In genomic region chr3:68271145-68271544, GRCh38 we compare ENCODE assay signal across 19 cellular contexts.
DNase-seq lines count a peak whose midpoint lies in the region; FAIRE-seq and TF ChIP-seq lines count a peak whose summit lies in the region.
"Had no signal": no experiment of that assay in that cellular context is flagged by ENCODE, and none has a peak within 500 bp of the region (broad histone marks: within the 10 kb centered on the region; RNA-seq: fewer than 3 reads in every experiment).

No MANE protein-coding gene starts in this region.

- H3K9me3 ChIP-seq in breast epithelium = no peaks in the 10 kb centered on the region
- H3K9me3 ChIP-seq in H1 (ENCODE audit: insufficient read depth in 2 of 2, low read depth in 1 of 2, low read length in 1 of 2) = no peaks in the 10 kb centered on the region
- H3K9me3 ChIP-seq: BLaER1 treated with 17β-estradiol and CSF1 and Interleukin-3, amounts not matched to agents 10 nM and 100 nM; HAP-1 had no signal

- peak overlapping the region; percentile 38; the same call in 1 of the 2 replicates for H2AFZ ChIP-seq in H1 (ENCODE audit: low read length)

- H3K4me1 ChIP-seq in breast epithelium (no peaks in the 10 kb centered on the region), H1 (replicated peaks in 1 of 4; ENCODE audit: control insufficient read depth in 3 of 4, insufficient read depth in 4 of 4, low read length in 3 of 4) (peaks cover 0 to 7% (median 4%) of the 10 kb centered on the region in 4 experiments; a peak in 3 of 7 replicates)
- H3K4me1 ChIP-seq: BLaER1 treated with 17β-estradiol and CSF1 and Interleukin-3, amounts not matched to agents 10 nM and 100 nM; HAP-1 had no signal

- H3K14ac ChIP-seq in H1 (ENCODE audit: insufficient read length) = no peak overlapping the region

- DNase-seq in MCF 10A (ENCODE audit: unreplicated experiment) (peak; percentile 8), breast epithelium (ENCODE audit: low spot score in 2 of 2) (no peak), H1 (ENCODE audit: low read depth in 1 of 2, low spot score in 2 of 2) (no peak), iPS-NIHi7 (ENCODE audit: extremely low spot score) (peak; percentile 22), AG08396 (ENCODE audit: low spot score) (no peak), NCI-H345 (lab: John Stamatoyannopoulos, UW) (no peak)
- DNase-seq in effector CD4-positive, alpha-beta T cell = no peak
- DNase-seq in activated CD4-positive, alpha-beta T cell treated with anti-CD3 and anti-CD28 coated beads, Interleukin-2, amount 10 ng/mL, durations not matched to agents 24 days and 14 days = no peak
- DNase-seq: 8988T; Calu3; CD8-positive, alpha-beta T cell; DMS79 treated with DMSO at 0.1 percent for 48 hours; IMR-90 had no signal

- H3K36me3 Mint-ChIP-seq in MCF 10A (ENCODE audit: insufficient read depth, unreplicated experiment) = no peaks in the 10 kb centered on the region
- H3K36me3 Mint-ChIP-seq in activated CD4-positive, alpha-beta T cell treated with anti-CD3 and anti-CD28 coated beads, Interleukin-2, amount 10 ng/mL, durations not matched to agents 24 days and 14 days (ENCODE audit: low read depth) = no peaks in the 10 kb centered on the region
- H3K36me3 Mint-ChIP-seq: CD8-positive, alpha-beta T cell had no signal

- H3K27ac ChIP-seq in breast epithelium = no peak overlapping the region
- H3K27ac ChIP-seq in H1 (ENCODE audit: low read depth, low read length) = no peak overlapping the region
- H3K27ac ChIP-seq: BLaER1 treated with 17β-estradiol and CSF1 and Interleukin-3, amounts not matched to agents 10 nM and 100 nM; HL-60 had no signal

- no peak overlapping the region for H3K23ac ChIP-seq in H1 (ENCODE audit: insufficient read length)

- POLR2A ChIA-PET in MCF 10A (lab: Yijun Ruan, JAX) = no interaction called here
- POLR2A ChIA-PET in H1 (lab: Charles Lee; ENCODE audit: partially characterized antibody) = no interaction called here

- CTCF ChIA-PET in MCF 10A (lab: Yijun Ruan, JAX) = interaction anchor here (0.6 kb wide), 1 partner anchor 30 kb away, joined by 3 read pairs; no protein-coding TSS in a partner anchor
- CTCF ChIA-PET in H1 (lab: Charles Lee; ENCODE audit: partially characterized antibody) = interaction anchor here (0.8 to 4.2 kb wide), 2 partner anchors 595 to 605 kb away, joined by 3 to 14 read pairs; no protein-coding TSS in a partner anchor

- H3K4me3 Mint-ChIP-seq in MCF 10A (ENCODE audit: unreplicated experiment) = no peak overlapping the region
- no peak overlapping the region for H3K4me3 Mint-ChIP-seq in activated CD4-positive, alpha-beta T cell treated with anti-CD3 and anti-CD28 coated beads, Interleukin-2, amount 10 ng/mL, durations not matched to agents 24 days and 14 days
- H3K4me3 Mint-ChIP-seq: B cell; CD8-positive, alpha-beta T cell had no signal

- no peak overlapping the region for H4K8ac ChIP-seq in H1 (ENCODE audit: extremely low read depth, insufficient read depth, low read length)

- no peak overlapping the region for H3K18ac ChIP-seq in H1 (ENCODE audit: extremely low read depth, low read length)

- no peak for FAIRE-seq in H1 (lab: Jason Lieb, UNC)
- FAIRE-seq: GM12878, HTR-8/SVneo had no signal

- no peak overlapping the region for H2BK120ac ChIP-seq in H1 (replicated peaks; ENCODE audit: low read depth, low read length)

- TF ChIP-seq RAD21 in H1 (IDR thresholded peaks at IDR 0.05 in 1 of 2, conservative IDR thresholded peaks at IDR 0.05 in 1 of 2; ENCODE audit: low read depth in 2 of 2, low read length in 2 of 2) = no peak

- 72% methylated on average over 2 of the region's 2 CpGs; no CpG with 5 or more reads in 1 of the 2 experiments for WGBS in H1 (ENCODE audit: extremely low coverage in 1 of 2, insufficient coverage in 1 of 2, insufficient read length in 1 of 2, insufficient replicate concordance in 2 of 2, low coverage in 1 of 2, low lambda C conversion rate in 2 of 2, missing lambda C conversion rate in 1 of 2), 2 experiments

- BruUV-seq in MCF 10A (replicated peaks; lab: Mats Ljungman, UMichigan) = no TSS peak

- H2AK5ac ChIP-seq in H1 (ENCODE audit: low read depth, low read length) = no peak overlapping the region

- TF ChIP-seq EP300 in H1 (IDR thresholded peaks at IDR 0.05; ENCODE audit: borderline replicate concordance in 1 of 2, low read depth in 2 of 2, low read length in 2 of 2) = no peak

- TF ChIP-seq CTCF in MCF 10A (IDR thresholded peaks at IDR 0.05; ENCODE audit: unreplicated experiment) = no peak
- no peak for TF ChIP-seq CTCF in breast epithelium (IDR thresholded peaks at IDR 0.05)
- no peak for TF ChIP-seq CTCF in H1 (IDR thresholded peaks at IDR 0.05; ENCODE audit: control extremely low read depth in 1 of 3, insufficient read depth in 1 of 3, low read depth in 1 of 3, low read length in 3 of 3)

- peaks cover 7% of the 10 kb centered on the region for H3K27me3 Mint-ChIP-seq in MCF 10A (ENCODE audit: insufficient read depth, unreplicated experiment)
- H3K27me3 Mint-ChIP-seq in activated CD4-positive, alpha-beta T cell treated with anti-CD3 and anti-CD28 coated beads, Interleukin-2, amount 10 ng/mL, durations not matched to agents 24 days and 14 days = no peaks in the 10 kb centered on the region
- H3K27me3 Mint-ChIP-seq: B cell had no signal

- H3K4ac ChIP-seq in H1 (replicated peaks; ENCODE audit: insufficient read length, low read depth, low read length) = no peak overlapping the region

- no peak overlapping the region for H2BK5ac ChIP-seq in H1 (ENCODE audit: low read depth, low read length)

- H4K20me1 ChIP-seq in H1 (replicated peaks in 1 of 2; ENCODE audit: control insufficient read depth in 1 of 2, insufficient read depth in 2 of 2, low read length in 2 of 2) = no peaks in the 10 kb centered on the region
- H4K20me1 ChIP-seq: BLaER1 treated with 17β-estradiol and CSF1 and Interleukin-3, amounts not matched to agents 10 nM and 100 nM had no signal

- no peak overlapping the region for H4K91ac ChIP-seq in H1 (replicated peaks; ENCODE audit: insufficient read length, low read length)

- H3K9me3 Mint-ChIP-seq in MCF 10A (ENCODE audit: unreplicated experiment) = no peaks in the 10 kb centered on the region
- H3K9me3 Mint-ChIP-seq in activated CD4-positive, alpha-beta T cell treated with anti-CD3 and anti-CD28 coated beads, Interleukin-2, amount 10 ng/mL, durations not matched to agents 24 days and 14 days = no peaks in the 10 kb centered on the region
- H3K9me3 Mint-ChIP-seq: CD8-positive, alpha-beta T cell had no signal

- no peaks in the 10 kb centered on the region for H3K79me2 ChIP-seq in H1 (ENCODE audit: control insufficient read depth in 1 of 2, insufficient read depth in 2 of 2, low read length in 2 of 2)

- H3K4me2 ChIP-seq in H1 (ENCODE audit: insufficient read depth in 1 of 2, low read depth in 2 of 2, low read length in 2 of 2) = no peak overlapping the region
- H3K4me2 ChIP-seq: BLaER1 treated with 17β-estradiol and CSF1 and Interleukin-3, amounts not matched to agents 10 nM and 100 nM had no signal

- H3K23me2 ChIP-seq in H1 (ENCODE audit: low read depth, low read length) = no peaks in the 10 kb centered on the region

- H3K27me3 ChIP-seq in breast epithelium = no peaks in the 10 kb centered on the region
- H3K27me3 ChIP-seq in H1 (replicated peaks in 1 of 4; ENCODE audit: control insufficient read depth in 3 of 4, extremely low read depth in 1 of 4, insufficient read depth in 3 of 4, low read length in 3 of 4) = no peaks in the 10 kb centered on the region
- H3K27me3 ChIP-seq: BLaER1 treated with 17β-estradiol and CSF1 and Interleukin-3, amounts not matched to agents 10 nM and 100 nM had no signal

- H3K4me3 ChIP-seq in breast epithelium = no peak overlapping the region
- H3K4me3 ChIP-seq in H1 (ENCODE audit: extremely low read depth in 1 of 4, insufficient read depth in 2 of 4, low read depth in 3 of 4, low read length in 4 of 4) = no peak overlapping the region
- H3K4me3 ChIP-seq: BLaER1 treated with 17β-estradiol and CSF1 and Interleukin-3, amounts not matched to agents 10 nM and 100 nM; GM12878; HAP-1 had no signal

- no peaks in the 10 kb centered on the region for H3K36me3 ChIP-seq in breast epithelium
- H3K36me3 ChIP-seq in H1 (ENCODE audit: control insufficient read depth in 2 of 4, insufficient read depth in 4 of 4, low read length in 3 of 4) = no peaks in the 10 kb centered on the region
- H3K36me3 ChIP-seq: BLaER1 treated with 17β-estradiol and CSF1 and Interleukin-3, amounts not matched to agents 10 nM and 100 nM; HAP-1 had no signal

- no peak overlapping the region for H2BK12ac ChIP-seq in H1 (ENCODE audit: low read depth, low read length)

- no peak overlapping the region for H3K56ac ChIP-seq in H1 (replicated peaks; ENCODE audit: insufficient read length, low read depth, low read length)

- H3K27ac Mint-ChIP-seq in MCF 10A (ENCODE audit: low read depth, unreplicated experiment) = no peak overlapping the region
- no peak overlapping the region for H3K27ac Mint-ChIP-seq in activated CD4-positive, alpha-beta T cell treated with anti-CD3 and anti-CD28 coated beads, Interleukin-2, amount 10 ng/mL, durations not matched to agents 24 days and 14 days
- H3K27ac Mint-ChIP-seq: B cell; CD8-positive, alpha-beta T cell had no signal

- intact Hi-C loops in MCF 10A (cut with micrococcal nuclease) (no loop called here), breast epithelium (cut with DNase I; ENCODE audit: low total_unique reads) (no loop called here)
- intact Hi-C loops in activated CD4-positive, alpha-beta T cell treated with anti-CD3 and anti-CD28 coated beads, Interleukin-2, amount 10 ng/mL, durations not matched to agents 24 days and 14 days (cut with micrococcal nuclease) = no loop called here

- H2BK15ac ChIP-seq in H1 (ENCODE audit: low read length) = no peak overlapping the region

- H4K5ac ChIP-seq in H1 (ENCODE audit: insufficient read length, low read depth, low read length) = no peak overlapping the region

- H3K9ac ChIP-seq in H1 (replicated peaks in 1 of 4; ENCODE audit: extremely low read depth in 1 of 4, low read depth in 3 of 4, low read length in 3 of 4) = no peak overlapping the region
- H3K9ac ChIP-seq: BLaER1 treated with 17β-estradiol and CSF1 and Interleukin-3, amounts not matched to agents 10 nM and 100 nM had no signal

- no peaks in the 10 kb centered on the region for H3K4me1 Mint-ChIP-seq in MCF 10A (ENCODE audit: insufficient read depth, unreplicated experiment)
- H3K4me1 Mint-ChIP-seq in activated CD4-positive, alpha-beta T cell treated with anti-CD3 and anti-CD28 coated beads, Interleukin-2, amount 10 ng/mL, durations not matched to agents 24 days and 14 days = no peaks in the 10 kb centered on the region
- H3K4me1 Mint-ChIP-seq: B cell had no signal

- no peaks in the 10 kb centered on the region for H3K79me1 ChIP-seq in H1 (ENCODE audit: low read depth, low read length)

- TF ChIP-seq POLR2A in breast epithelium (IDR thresholded peaks at IDR 0.05) = no peak
- TF ChIP-seq POLR2A in H1 (IDR thresholded peaks at IDR 0.05; ENCODE audit: control extremely low read depth in 1 of 2, low read depth in 2 of 2, low read length in 2 of 2) = no peak

- H2BK20ac ChIP-seq in H1 (ENCODE audit: low read length) = no peak overlapping the region

TF ChIP-seq in H1, 55 proteins besides CTCF, POLR2A, EP300 and RAD21 (continues in another document):
- TF ChIP-seq RXRA (IDR thresholded peaks at IDR 0.05; ENCODE audit: insufficient read depth, low read depth, low read length) = no peak
- no peak for TF ChIP-seq RBBP5 (IDR thresholded peaks at IDR 0.05; ENCODE audit: borderline replicate concordance, low read depth, low read length)
- no peak for TF ChIP-seq RNF2 (IDR thresholded peaks at IDR 0.05; ENCODE audit: borderline replicate concordance, low read depth, low read length, missing control alignments, poor library complexity, severe bottlenecking)

Comparison
In these comparisons a context has a peak if more than half of its experiments do, and no peak if none do; other contexts are left out.
1. DNase-seq: peak in MCF 10A (single experiment) and iPS-NIHi7 (single experiment); none in breast epithelium (0 of 2), H1 (0 of 2), AG08396 (single experiment), effector CD4-positive, alpha-beta T cell (single experiment), activated CD4-positive, alpha-beta T cell treated with anti-CD3 and anti-CD28 coated beads, Interleukin-2, amount 10 ng/mL, durations not matched to agents 24 days and 14 days (single experiment) and NCI-H345 (single experiment).